In the genomic region with DNA sequence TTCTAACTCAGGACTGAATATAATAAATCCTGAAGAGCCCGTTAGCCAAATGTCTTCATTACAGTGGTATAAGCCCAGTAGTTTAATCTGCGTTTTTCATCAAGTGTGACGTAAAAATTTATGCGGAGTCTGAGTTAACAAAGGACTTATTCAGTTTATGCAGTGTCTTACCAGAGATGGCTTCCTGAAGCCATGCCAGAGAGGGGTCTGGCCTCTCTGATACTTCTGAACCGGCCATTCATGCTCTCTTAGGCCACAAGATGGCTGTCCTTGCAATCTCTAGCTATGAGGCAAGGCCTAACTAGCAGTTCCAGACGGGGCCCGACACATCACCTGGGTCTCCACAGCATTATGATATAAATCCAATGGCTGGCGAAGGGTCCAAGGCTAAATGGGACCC, we compare ENCODE assay signal across 19 cellular contexts.
DNase-seq lines count a peak whose midpoint lies in the region; ATAC-seq, FAIRE-seq and TF ChIP-seq lines count a peak whose summit lies in the region.
"Had no signal": no experiment of that assay in that cellular context is flagged by ENCODE, and none has a peak within 500 bp of the region (broad histone marks: within the 10 kb centered on the region; RNA-seq: fewer than 3 reads in every experiment).

No MANE protein-coding gene starts in this region.

- WGBS in K562 (ENCODE audit: insufficient coverage, low coverage, missing lambda C conversion rate), result 6% methylated on average over 8 of the region's 8 CpGs

- TF ChIP-seq RAD21 in Ishikawa (IDR thresholded peaks at IDR 0.05; ENCODE audit: low read depth), result peak; percentile 3; the same call in 1 of the 2 replicates
- peak in 1 of 2 experiments; percentile 29; a peak in 1 of 4 replicates for TF ChIP-seq RAD21 in K562 (CRISPR knock-in tag; conservative IDR thresholded peaks at IDR 0.05 in 1 of 2, IDR thresholded peaks at IDR 0.05 in 1 of 2)

- intact Hi-C loops in K562 (cut with micrococcal nuclease), result no loop called here

- CTCF ChIA-PET in K562 (lab: Yijun Ruan, JAX; ENCODE audit: low intra/inter-chr PET ratio), result no interaction called here

- H3K27me3 ChIP-seq in K562 (ENCODE audit: control insufficient read depth in 2 of 2, insufficient read depth in 2 of 2, low read length in 2 of 2) (peaks cover 0 to 9% of the 10 kb centered on the region in 2 experiments; a peak in 3 of 5 replicates), neural progenitor cell (no peaks in the 10 kb centered on the region)
- H3K27me3 ChIP-seq: dorsolateral prefrontal cortex, esophagus squamous epithelium had no signal

- H3K36me3 ChIP-seq in K562 (ENCODE audit: control insufficient read depth, insufficient read depth, low read length), result no peaks in the 10 kb centered on the region
- no peaks in the 10 kb centered on the region for H3K36me3 ChIP-seq in neural progenitor cell
- H3K36me3 ChIP-seq: esophagus squamous epithelium, left ventricle myocardium inferior had no signal

- H2AFZ ChIP-seq in K562 (ENCODE audit: low read depth, low read length) (no peak overlapping the region), neural progenitor cell (replicated peaks) (peak overlapping the region; percentile 1)

- H3K4me3 ChIP-seq in K562 (no peak overlapping the region), neural progenitor cell (no peak overlapping the region)
- H3K4me3 ChIP-seq: dorsolateral prefrontal cortex, esophagus squamous epithelium, left ventricle myocardium inferior had no signal

- H3K79me2 ChIP-seq in K562 (ENCODE audit: control insufficient read depth, insufficient read depth, low read length), result no peaks in the 10 kb centered on the region
- no peaks in the 10 kb centered on the region for H3K79me2 ChIP-seq in neural progenitor cell (ENCODE audit: low read depth)

- TF ChIP-seq CTCF in K562 (IDR thresholded peaks at IDR 0.05 in 2 of 3, conservative IDR thresholded peaks at IDR 0.05 in 1 of 3; ENCODE audit: insufficient read depth in 2 of 3, low read depth in 1 of 3, low read length in 3 of 3) (no peak), neural progenitor cell (IDR thresholded peaks at IDR 0.05) (no peak)

- peaks cover 2% of the 10 kb centered on the region for H3K36me3 Mint-ChIP-seq in neural progenitor cell

- no peak overlapping the region for H3K4me3 Mint-ChIP-seq in neural progenitor cell
- H3K4me3 Mint-ChIP-seq: activated CD4-positive, alpha-beta T cell treated with anti-CD3 and anti-CD28 coated beads, Interleukin-2, amount 10 ng/mL, durations not matched to agents 24 days and 14 days had no signal

- H3K4me2 ChIP-seq in K562 (ENCODE audit: insufficient read depth, low read length) (no peak overlapping the region), neural progenitor cell (no peak overlapping the region)

- DNase-seq in COLO829 (ENCODE audit: low spot score) (peak; percentile 98), K562 (ENCODE audit: extremely low read depth in 1 of 4, low spot score in 3 of 4) (peak in 1 of 4 experiments; percentile 11), neural progenitor cell (ENCODE audit: low spot score) (no peak), UCSD-AML1 (lab: John Stamatoyannopoulos, UW; ENCODE audit: unreplicated experiment) (no peak)
- DNase-seq in activated CD4-positive, alpha-beta T cell treated with anti-CD3 and anti-CD28 coated beads for 1 hour, result no peak
- DNase-seq: activated CD4-positive, alpha-beta T cell treated with anti-CD3 and anti-CD28 coated beads, Interleukin-2, amount 10 ng/mL, durations not matched to agents 24 days and 14 days; activated gamma-delta T cell treated with Interleukin-2 at 50 U/mL for 16 hours; amniotic stem cell; EL; esophagus squamous epithelium; left ventricle myocardium inferior; NCI-H2171 treated with DMSO at 0.1 percent for 48 hours; NCI-H748 treated with DMSO at 0.1 percent for 48 hours; right cardiac atrium; RPMI8226; SW 1271 had no signal

- no peaks in the 10 kb centered on the region for H3K9me1 ChIP-seq in K562 (ENCODE audit: control insufficient read depth, insufficient read depth, low read length)

- POLR2A ChIA-PET in K562 (lab: Yijun Ruan, JAX), result interaction anchor here (0.7 to 1.0 kb wide), 4 partner anchors 14 to 750 kb away, joined by 3 read pairs; no protein-coding TSS in a partner anchor

- no peak for TF ChIP-seq POLR2A in K562 (conservative IDR thresholded peaks at IDR 0.05)

- no peak overlapping the region for H3K9ac ChIP-seq in K562 (ENCODE audit: insufficient read depth in 1 of 2, low read depth in 2 of 2, low read length in 2 of 2)
- no peak overlapping the region for H3K9ac ChIP-seq in neural progenitor cell

- H3K9me3 ChIP-seq in K562 (replicated peaks; ENCODE audit: control insufficient read depth, insufficient read depth, low read depth, low read length), result no peaks in the 10 kb centered on the region
- H3K9me3 ChIP-seq in neural progenitor cell (ENCODE audit: low read depth), result no peaks in the 10 kb centered on the region
- H3K9me3 ChIP-seq: esophagus squamous epithelium, left ventricle myocardium inferior had no signal

- H3K4me1 ChIP-seq in K562 (replicated peaks in 1 of 2; ENCODE audit: control insufficient read depth in 2 of 2, insufficient read depth in 2 of 2, low read length in 2 of 2) (no peaks in the 10 kb centered on the region), neural progenitor cell (no peaks in the 10 kb centered on the region)
- H3K4me1 ChIP-seq: left ventricle myocardium inferior had no signal

- H4K20me1 ChIP-seq in K562 (replicated peaks; ENCODE audit: control insufficient read depth, insufficient read depth, low read length) (no peaks in the 10 kb centered on the region), neural progenitor cell (ENCODE audit: low read depth) (no peaks in the 10 kb centered on the region)

- no peak overlapping the region for H3K27ac ChIP-seq in K562 (ENCODE audit: extremely low read depth, low read depth, low read length)
- no peak overlapping the region for H3K27ac ChIP-seq in neural progenitor cell
- H3K27ac ChIP-seq: dorsolateral prefrontal cortex, esophagus squamous epithelium had no signal

- in situ Hi-C loops in K562 (cut with MboI), result no loop called here

- peak; percentile 54 for FAIRE-seq in K562 (lab: Jason Lieb, UNC)

- no peak overlapping the region for H3K27ac Mint-ChIP-seq in neural progenitor cell
- H3K27ac Mint-ChIP-seq: activated CD4-positive, alpha-beta T cell treated with anti-CD3 and anti-CD28 coated beads, Interleukin-2, amount 10 ng/mL, durations not matched to agents 24 days and 14 days had no signal

- H3K27me3 Mint-ChIP-seq in neural progenitor cell (ENCODE audit: insufficient read depth, low read depth), result peaks cover 2% of the 10 kb centered on the region
- H3K27me3 Mint-ChIP-seq: activated CD4-positive, alpha-beta T cell treated with anti-CD3 and anti-CD28 coated beads, Interleukin-2, amount 10 ng/mL, durations not matched to agents 24 days and 14 days had no signal

- peaks cover 10% of the 10 kb centered on the region for H3K9me3 Mint-ChIP-seq in neural progenitor cell
- H3K9me3 Mint-ChIP-seq: activated CD4-positive, alpha-beta T cell treated with anti-CD3 and anti-CD28 coated beads, Interleukin-2, amount 10 ng/mL, durations not matched to agents 24 days and 14 days had no signal

- TF ChIP-seq EP300 in Ishikawa (IDR thresholded peaks at IDR 0.05; ENCODE audit: borderline replicate concordance) (no peak), K562 (IDR thresholded peaks at IDR 0.05; ENCODE audit: low read length) (no peak)

- ATAC-seq in K562, result peak; percentile 81
- ATAC-seq in HG02571 (IDR thresholded peaks at IDR 0.05; ENCODE audit: unreplicated experiment), result no peak
- ATAC-seq: right cardiac atrium had no signal

- H3K4me1 Mint-ChIP-seq in neural progenitor cell, result peaks cover 2% of the 10 kb centered on the region
- H3K4me1 Mint-ChIP-seq: activated CD4-positive, alpha-beta T cell treated with anti-CD3 and anti-CD28 coated beads, Interleukin-2, amount 10 ng/mL, durations not matched to agents 24 days and 14 days had no signal

- no peaks in the 10 kb centered on the region for H3F3A ChIP-seq in neural progenitor cell (ENCODE audit: low read depth)

- no TSS peak for BruUV-seq in K562 (replicated peaks; lab: Mats Ljungman, UMichigan)

TF ChIP-seq in Ishikawa, 13 proteins besides CTCF, POLR2A, EP300 and RAD21:
- TF ChIP-seq FOXM1 (IDR thresholded peaks at IDR 0.05; ENCODE audit: borderline replicate concordance, low read depth) (no peak), TCF12 (IDR thresholded peaks at IDR 0.05; ENCODE audit: low read depth) (no peak), MAX (IDR thresholded peaks at IDR 0.05) (no peak), TEAD4 (IDR thresholded peaks at IDR 0.05) (no peak), EGR1 (IDR thresholded peaks at IDR 0.05) (no peak)

TF ChIP-seq in K562, 482 proteins besides CTCF, POLR2A, EP300 and RAD21 (continues in another document):
- TF ChIP-seq ZNF239 (CRISPR knock-in tag; IDR thresholded peaks at IDR 0.05), result no peak
- no peak for TF ChIP-seq POLR2H (tag; IDR thresholded peaks at IDR 0.05; ENCODE audit: low read depth)
- TF ChIP-seq, protein P1, sequence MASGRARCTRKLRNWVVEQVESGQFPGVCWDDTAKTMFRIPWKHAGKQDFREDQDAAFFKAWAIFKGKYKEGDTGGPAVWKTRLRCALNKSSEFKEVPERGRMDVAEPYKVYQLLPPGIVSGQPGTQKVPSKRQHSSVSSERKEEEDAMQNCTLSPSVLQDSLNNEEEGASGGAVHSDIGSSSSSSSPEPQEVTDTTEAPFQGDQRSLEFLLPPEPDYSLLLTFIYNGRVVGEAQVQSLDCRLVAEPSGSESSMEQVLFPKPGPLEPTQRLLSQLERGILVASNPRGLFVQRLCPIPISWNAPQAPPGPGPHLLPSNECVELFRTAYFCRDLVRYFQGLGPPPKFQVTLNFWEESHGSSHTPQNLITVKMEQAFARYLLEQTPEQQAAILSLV (tag; IDR thresholded peaks at IDR 0.05), result no peak
- no peak for TF ChIP-seq UBTF (IDR thresholded peaks at IDR 0.05; ENCODE audit: borderline replicate concordance in 1 of 2, low read depth in 2 of 2, low read length in 2 of 2)
- no peak for TF ChIP-seq TAL1 (IDR thresholded peaks at IDR 0.05)
